Comparison of ENCODE assay signal across 10 cellular contexts in the genomic region with DNA sequence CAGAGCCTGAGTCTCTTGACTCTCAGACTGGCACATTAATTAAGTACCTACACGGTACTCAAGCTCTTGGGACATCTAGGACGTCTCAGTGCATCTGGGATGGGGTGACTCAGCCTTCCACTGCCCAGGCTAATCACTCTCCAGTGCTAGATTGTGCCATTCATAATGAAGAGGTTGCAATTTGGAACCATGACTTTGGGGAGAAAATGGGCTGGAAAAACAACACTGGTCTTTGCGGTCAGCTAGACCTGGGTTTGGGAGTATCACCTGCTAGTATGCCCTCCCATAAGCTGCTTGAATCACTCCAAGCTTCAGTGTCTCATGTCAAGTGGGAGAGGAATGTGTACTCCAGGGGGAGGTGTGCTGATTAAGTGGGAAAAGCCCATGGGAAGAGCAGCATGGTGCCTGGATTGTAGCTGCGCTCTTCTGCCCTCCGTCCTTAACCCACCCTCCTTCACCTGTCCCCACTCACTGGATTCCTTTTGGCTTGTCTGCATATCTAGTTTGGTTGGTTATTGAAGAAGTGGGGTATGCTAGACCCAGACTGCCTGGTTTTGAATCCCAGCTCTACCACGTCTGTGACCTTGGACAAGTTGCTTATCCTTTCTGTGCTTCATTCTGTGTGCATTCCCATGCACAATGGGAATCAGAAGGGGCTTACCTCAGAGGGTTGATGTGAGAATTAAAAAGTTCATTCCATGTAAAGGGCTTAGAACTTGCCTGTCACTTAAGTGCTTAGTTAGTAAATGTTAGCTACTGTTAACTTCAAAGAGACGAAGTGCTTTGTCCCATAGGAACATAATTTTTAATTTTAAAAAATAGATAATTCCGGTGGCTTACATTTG. TPM values are rescaled to one million over a fixed set of nuclear protein-coding genes. Genes with fewer than 3 reads are reported as not detected.
DNase-seq lines count a peak whose midpoint lies in the region; ATAC-seq and TF ChIP-seq lines count a peak whose summit lies in the region.
"Had no signal": no experiment of that assay in that cellular context is flagged by ENCODE, and none has a peak within 500 bp of the region (broad histone marks: within the 10 kb centered on the region; RNA-seq: fewer than 3 reads in every experiment).

No MANE protein-coding gene starts in this region.

- ATAC-seq in GM18505 (IDR thresholded peaks at IDR 0.05; ENCODE audit: unreplicated experiment): no peak
- ATAC-seq in GM18511 (IDR thresholded peaks at IDR 0.05; ENCODE audit: unreplicated experiment): no peak
- ATAC-seq in HG03354 (IDR thresholded peaks at IDR 0.05; ENCODE audit: poor library complexity, severe bottlenecking, unreplicated experiment): no peak

- no peak for DNase-seq in activated naive CD4-positive, alpha-beta T cell treated with Interleukin-2 at 50 U/mL for 16 hours
- DNase-seq in SJCRH30: no peak
- DNase-seq in fibroblast of villous mesenchyme (ENCODE audit: low read depth): peak; percentile 69
- DNase-seq in type B pancreatic cell (ENCODE audit: extremely low spot score, unreplicated experiment): no peak
- DNase-seq: NCI-H446 treated with DMSO at 0.1 percent for 48 hours, testis had no signal

- H3K27me3 ChIP-seq in SJCRH30: no peaks in the 10 kb centered on the region
- H3K27me3 ChIP-seq: testis had no signal

- no peaks in the 10 kb centered on the region for H3K9me3 Mint-ChIP-seq in activated naive CD4-positive, alpha-beta T cell treated with anti-CD3 and anti-CD28 coated beads, Interleukin-2, amount 50 U/mL, for 24 hours
- no peaks in the 10 kb centered on the region for H3K9me3 Mint-ChIP-seq in type B pancreatic cell

- H3K4me3 Mint-ChIP-seq in activated naive CD4-positive, alpha-beta T cell treated with anti-CD3 and anti-CD28 coated beads, Interleukin-2, amount 50 U/mL, for 24 hours: peak overlapping the region; percentile 76
- peak overlapping the region; percentile 41 for H3K4me3 Mint-ChIP-seq in type B pancreatic cell

- no peak for TF ChIP-seq CTCF in fibroblast of villous mesenchyme (IDR thresholded peaks at IDR 0.05; ENCODE audit: insufficient read depth, low read depth, low read length)
- TF ChIP-seq CTCF in type B pancreatic cell (conservative IDR thresholded peaks at IDR 0.05): no peak

- H3K27me3 Mint-ChIP-seq in activated naive CD4-positive, alpha-beta T cell treated with anti-CD3 and anti-CD28 coated beads, Interleukin-2, amount 50 U/mL, for 24 hours: no peaks in the 10 kb centered on the region
- H3K27me3 Mint-ChIP-seq in type B pancreatic cell: peaks cover 65% of the 10 kb centered on the region

- peak overlapping the region; percentile 90 for H3K27ac Mint-ChIP-seq in activated naive CD4-positive, alpha-beta T cell treated with anti-CD3 and anti-CD28 coated beads, Interleukin-2, amount 50 U/mL, for 24 hours
- H3K27ac Mint-ChIP-seq in type B pancreatic cell: peak overlapping the region; percentile 58

- H3K9me3 ChIP-seq in SJCRH30 (replicated peaks): no peaks in the 10 kb centered on the region
- H3K9me3 ChIP-seq: testis had no signal

- H3K36me3 ChIP-seq in SJCRH30: no peaks in the 10 kb centered on the region

- peaks cover 81% of the 10 kb centered on the region for H3K4me1 Mint-ChIP-seq in activated naive CD4-positive, alpha-beta T cell treated with anti-CD3 and anti-CD28 coated beads, Interleukin-2, amount 50 U/mL, for 24 hours
- H3K4me1 Mint-ChIP-seq in type B pancreatic cell (ENCODE audit: unreplicated experiment): peaks cover 23% of the 10 kb centered on the region

- peaks cover 5% of the 10 kb centered on the region for H3K36me3 Mint-ChIP-seq in activated naive CD4-positive, alpha-beta T cell treated with anti-CD3 and anti-CD28 coated beads, Interleukin-2, amount 50 U/mL, for 24 hours
- H3K36me3 Mint-ChIP-seq in type B pancreatic cell: no peaks in the 10 kb centered on the region

- H3K4me3 ChIP-seq in SJCRH30: no peak overlapping the region
- H3K4me3 ChIP-seq in fibroblast of villous mesenchyme (ENCODE audit: low read depth, low read length): peak overlapping the region; percentile 42
- H3K4me3 ChIP-seq: testis had no signal

- H3K4me1 ChIP-seq in SJCRH30: peaks cover 13% of the 10 kb centered on the region
- H3K4me1 ChIP-seq: testis had no signal

- TF ChIP-seq POLR2A in GM18505 (IDR thresholded peaks at IDR 0.05; ENCODE audit: borderline replicate concordance, extremely low read depth, insufficient read depth, insufficient read length): no peak

- H3K27ac ChIP-seq in SJCRH30: peak overlapping the region; percentile 35
- H3K27ac ChIP-seq: testis had no signal

RNA-seq across cellular contexts. Expression of a gene that starts 3.8 kb away (rescaled TPM):
- total RNA-seq in SJCRH30 (2014; rRNA removed; shearing (Covaris generic)): not detected in 2 replicates
- 6.1 and 6.9 TPM in 2 replicates for total RNA-seq in fibroblast of villous mesenchyme
- total RNA-seq in type B pancreatic cell (ENCODE audit: low replicate concordance): 6.5 and 10.5 TPM in 2 replicates

RNA-seq across cellular contexts. Expression of a gene that starts 44.8 kb away (rescaled TPM):
- total RNA-seq in SJCRH30 (2014; rRNA removed; shearing (Covaris generic)): 746 and 863 TPM in 2 replicates
- total RNA-seq in fibroblast of villous mesenchyme (128 and 135 TPM in 2 replicates), type B pancreatic cell (ENCODE audit: low replicate concordance) (441 and 733 TPM in 2 replicates)

RNA-seq across cellular contexts. Expression of a gene that starts 45.8 kb away (rescaled TPM):
- 368 and 399 TPM in 2 replicates for total RNA-seq in SJCRH30 (2014; rRNA removed; shearing (Covaris generic))
- 112 and 134 TPM in 2 replicates for total RNA-seq in fibroblast of villous mesenchyme
- total RNA-seq in type B pancreatic cell (ENCODE audit: low replicate concordance): 108 and 188 TPM in 2 replicates
